In the genomic region with DNA sequence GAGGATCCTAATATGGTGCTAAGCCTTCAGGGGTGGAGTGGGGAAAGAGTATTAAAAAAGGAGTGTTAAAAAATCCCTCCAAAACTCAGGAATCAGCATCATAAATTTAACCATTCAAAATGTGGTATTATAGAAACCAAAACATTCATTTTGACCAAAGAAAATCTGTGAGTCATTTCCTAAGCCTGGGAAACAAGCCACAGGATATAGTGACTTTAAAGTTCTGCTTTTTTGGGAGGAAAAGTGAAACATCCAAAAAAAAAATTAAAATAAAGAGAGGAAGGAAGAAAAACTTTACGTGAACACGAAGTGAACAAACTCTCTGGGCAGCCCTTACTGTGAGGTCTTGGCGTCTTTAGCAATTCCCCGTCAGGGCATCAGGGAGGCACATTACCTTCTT, we compare ENCODE assay signal across 8 cellular contexts.
A peak's percentile ranks its signal among the peaks of the same experiment; 100 is the strongest.
DNase-seq lines count a peak whose midpoint lies in the region; ATAC-seq, FAIRE-seq and TF ChIP-seq lines count a peak whose summit lies in the region.
"Had no signal": no experiment of that assay in that cellular context is flagged by ENCODE, and none has a peak within 500 bp of the region (broad histone marks: within the 10 kb centered on the region; RNA-seq: fewer than 3 reads in every experiment).

No MANE protein-coding gene starts in this region.

- no peak for FAIRE-seq in K562 (lab: Jason Lieb, UNC)

- H3K9ac ChIP-seq in K562 (ENCODE audit: insufficient read depth in 1 of 2, low read depth in 2 of 2, low read length in 2 of 2) (no peak overlapping the region), parathyroid adenoma (no peak overlapping the region)

- 0 out of 3 replicates have a peak overlapping the region, but pooled peaks have one; percentile 15 for H3K27ac ChIP-seq in K562 (ENCODE audit: extremely low read depth, low read depth, low read length)
- H3K27ac ChIP-seq in parathyroid adenoma = peak overlapping the region; percentile 13

- TF ChIP-seq RAD21 in K562 (CRISPR knock-in tag; conservative IDR thresholded peaks at IDR 0.05 in 1 of 2, IDR thresholded peaks at IDR 0.05 in 1 of 2) = no peak

- no peak for TF ChIP-seq CTCF in K562 (IDR thresholded peaks at IDR 0.05 in 2 of 3, conservative IDR thresholded peaks at IDR 0.05 in 1 of 3; ENCODE audit: insufficient read depth in 2 of 3, low read depth in 1 of 3, low read length in 3 of 3)
- TF ChIP-seq CTCF in parathyroid adenoma (IDR thresholded peaks at IDR 0.05) = no peak

- ATAC-seq in K562 (no peak), GM19463 (IDR thresholded peaks at IDR 0.05; ENCODE audit: unreplicated experiment) (no peak)

- H3K79me2 ChIP-seq in K562 (ENCODE audit: control insufficient read depth, insufficient read depth, low read length) = no peaks in the 10 kb centered on the region
- H3K79me2 ChIP-seq in parathyroid adenoma = no peaks in the 10 kb centered on the region

- no peak for TF ChIP-seq POLR2A in K562 (conservative IDR thresholded peaks at IDR 0.05)

- no TSS peak for BruUV-seq in K562 (replicated peaks; lab: Mats Ljungman, UMichigan)

- intact Hi-C loops in K562 (cut with micrococcal nuclease) = no loop called here

- 82% methylated on average over 4 of the region's 4 CpGs for WGBS in K562 (ENCODE audit: insufficient coverage, low coverage, missing lambda C conversion rate)

- peaks cover 40% of the 10 kb centered on the region for H3K36me3 ChIP-seq in K562 (ENCODE audit: control insufficient read depth, insufficient read depth, low read length)
- H3K36me3 ChIP-seq in parathyroid adenoma (ENCODE audit: control insufficient read depth, insufficient read depth, low read length) = no peaks in the 10 kb centered on the region

- H2AFZ ChIP-seq in K562 (ENCODE audit: low read depth, low read length) (no peak overlapping the region), parathyroid adenoma (no peak overlapping the region)

- peaks cover 13 to 45% of the 10 kb centered on the region in 2 experiments for H3K4me1 ChIP-seq in K562 (replicated peaks in 1 of 2; ENCODE audit: control insufficient read depth in 2 of 2, insufficient read depth in 2 of 2, low read length in 2 of 2)
- no peaks in the 10 kb centered on the region for H3K4me1 ChIP-seq in parathyroid adenoma

- no peaks in the 10 kb centered on the region for H4K20me1 ChIP-seq in K562 (replicated peaks; ENCODE audit: control insufficient read depth, insufficient read depth, low read length)

- H3K4me3 ChIP-seq in K562 (no peak overlapping the region), parathyroid adenoma (ENCODE audit: low read depth, low read length) (no peak overlapping the region)

- in situ Hi-C loops in K562 (cut with MboI) = no loop called here

- H3K9me3 ChIP-seq in K562 (replicated peaks; ENCODE audit: control insufficient read depth, insufficient read depth, low read depth, low read length) (no peaks in the 10 kb centered on the region), parathyroid adenoma (ENCODE audit: control insufficient read depth, low read length) (no peaks in the 10 kb centered on the region)

- peaks cover 3% of the 10 kb centered on the region for H3K9me1 ChIP-seq in K562 (ENCODE audit: control insufficient read depth, insufficient read depth, low read length)

- H3K27me3 ChIP-seq in K562 (ENCODE audit: control insufficient read depth in 2 of 2, insufficient read depth in 2 of 2, low read length in 2 of 2) = no peaks in the 10 kb centered on the region
- no peaks in the 10 kb centered on the region for H3K27me3 ChIP-seq in parathyroid adenoma (ENCODE audit: control insufficient read depth, insufficient read depth, low read length)

- CTCF ChIA-PET in K562 (lab: Yijun Ruan, JAX; ENCODE audit: low intra/inter-chr PET ratio) = no interaction called here

- DNase-seq in ELR (ENCODE audit: low read depth) (peak; percentile 83), NCI-H226 (peak; percentile 24), K562 (ENCODE audit: extremely low read depth in 1 of 4, low spot score in 3 of 4) (no peak), GM19238 (ENCODE audit: insufficient read length, low spot score) (no peak), cerebellar cortex (ENCODE audit: low spot score) (no peak)
- DNase-seq: effector CD4-positive, alpha-beta T cell had no signal

- POLR2A ChIA-PET in K562 (lab: Yijun Ruan, JAX) = no interaction called here

- TF ChIP-seq EP300 in K562 (IDR thresholded peaks at IDR 0.05; ENCODE audit: low read length) = no peak

- H3K4me2 ChIP-seq in K562 (ENCODE audit: insufficient read depth, low read length) (no peak overlapping the region), parathyroid adenoma (ENCODE audit: low read length) (no peak overlapping the region)

TF ChIP-seq in K562, 482 proteins besides CTCF, POLR2A, EP300 and RAD21:
- TF ChIP-seq, protein P1, sequence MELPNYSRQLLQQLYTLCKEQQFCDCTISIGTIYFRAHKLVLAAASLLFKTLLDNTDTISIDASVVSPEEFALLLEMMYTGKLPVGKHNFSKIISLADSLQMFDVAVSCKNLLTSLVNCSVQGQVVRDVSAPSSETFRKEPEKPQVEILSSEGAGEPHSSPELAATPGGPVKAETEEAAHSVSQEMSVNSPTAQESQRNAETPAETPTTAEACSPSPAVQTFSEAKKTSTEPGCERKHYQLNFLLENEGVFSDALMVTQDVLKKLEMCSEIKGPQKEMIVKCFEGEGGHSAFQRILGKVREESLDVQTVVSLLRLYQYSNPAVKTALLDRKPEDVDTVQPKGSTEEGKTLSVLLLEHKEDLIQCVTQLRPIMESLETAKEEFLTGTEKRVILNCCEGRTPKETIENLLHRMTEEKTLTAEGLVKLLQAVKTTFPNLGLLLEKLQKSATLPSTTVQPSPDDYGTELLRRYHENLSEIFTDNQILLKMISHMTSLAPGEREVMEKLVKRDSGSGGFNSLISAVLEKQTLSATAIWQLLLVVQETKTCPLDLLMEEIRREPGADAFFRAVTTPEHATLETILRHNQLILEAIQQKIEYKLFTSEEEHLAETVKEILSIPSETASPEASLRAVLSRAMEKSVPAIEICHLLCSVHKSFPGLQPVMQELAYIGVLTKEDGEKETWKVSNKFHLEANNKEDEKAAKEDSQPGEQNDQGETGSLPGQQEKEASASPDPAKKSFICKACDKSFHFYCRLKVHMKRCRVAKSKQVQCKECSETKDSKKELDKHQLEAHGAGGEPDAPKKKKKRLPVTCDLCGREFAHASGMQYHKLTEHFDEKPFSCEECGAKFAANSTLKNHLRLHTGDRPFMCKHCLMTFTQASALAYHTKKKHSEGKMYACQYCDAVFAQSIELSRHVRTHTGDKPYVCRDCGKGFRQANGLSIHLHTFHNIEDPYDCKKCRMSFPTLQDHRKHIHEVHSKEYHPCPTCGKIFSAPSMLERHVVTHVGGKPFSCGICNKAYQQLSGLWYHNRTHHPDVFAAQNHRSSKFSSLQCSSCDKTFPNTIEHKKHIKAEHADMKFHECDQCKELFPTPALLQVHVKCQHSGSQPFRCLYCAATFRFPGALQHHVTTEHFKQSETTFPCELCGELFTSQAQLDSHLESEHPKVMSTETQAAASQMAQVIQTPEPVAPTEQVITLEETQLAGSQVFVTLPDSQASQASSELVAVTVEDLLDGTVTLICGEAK (IDR thresholded peaks at IDR 0.05) = peak; percentile 79
- TF ChIP-seq, protein P1 (CRISPR knock-in tag; IDR thresholded peaks at IDR 0.05) = peak; percentile 54; the same call in 1 of the 2 replicates
- TF ChIP-seq POLR2B (IDR thresholded peaks at IDR 0.05; ENCODE audit: low read depth, partially characterized antibody) (no peak), L3MBTL2 (IDR thresholded peaks at IDR 0.05) (no peak), YBX1 (IDR thresholded peaks at IDR 0.05) (no peak), RBM25 (IDR thresholded peaks at IDR 0.05; ENCODE audit: low read depth, low read length, severe bottlenecking) (peak; percentile 48), PHF20 (IDR thresholded peaks at IDR 0.05; ENCODE audit: partially characterized antibody) (no peak), ADNP (tag; IDR thresholded peaks at IDR 0.05) (0 out of 2 replicates have a peak, but pooled peaks have one; percentile 27), TRIM24 (IDR thresholded peaks at IDR 0.05) (no peak), RFX1 (IDR thresholded peaks at IDR 0.05) (no peak), FOSL1 (tag; conservative IDR thresholded peaks at IDR 0.05) (0 out of 2 replicates have a peak, but pooled peaks have one; percentile 15)

Comparison
In these comparisons a context has a peak if more than half of its experiments do, and no peak if none do; other contexts are left out.
1. DNase-seq: peak in ELR (single experiment) and NCI-H226 (single experiment); none in K562 (0 of 4), GM19238 (single experiment) and cerebellar cortex (single experiment).